Comparison of ENCODE assay signal across 9 cellular contexts in genomic region chr11:66745356-66746235, GRCh38. TPM values are rescaled to one million over a fixed set of nuclear protein-coding genes. Genes with fewer than 3 reads are reported as not detected.
DNase-seq lines count a peak whose midpoint lies in the region; ATAC-seq, FAIRE-seq and TF ChIP-seq lines count a peak whose summit lies in the region.
"Had no signal": no experiment of that assay in that cellular context is flagged by ENCODE, and none has a peak within 500 bp of the region (broad histone marks: within the 10 kb centered on the region; RNA-seq: fewer than 3 reads in every experiment).

No MANE protein-coding gene starts in this region.

- peak overlapping the region; percentile 97 for H2AFZ ChIP-seq in GM12878 (ENCODE audit: control insufficient read depth, low read depth, low read length)

- RAD21 ChIA-PET in GM12878 (lab: Charles Lee; ENCODE audit: unreplicated experiment): interaction anchor here (0.7 to 0.9 kb wide), 4 partner anchors 49 to 108 kb away, joined by 3 to 4 read pairs (median 3); no protein-coding TSS in a partner anchor

- in situ Hi-C loops in GM12878 (cut with MboI): no loop called here

- ATAC-seq in HG03175 (IDR thresholded peaks at IDR 0.05; ENCODE audit: unreplicated experiment) (peak; percentile 48), GM12878 (peak; percentile 81)

- no peaks in the 10 kb centered on the region; a peak in 1 of 4 replicates for H3K27me3 ChIP-seq in GM12878 (replicated peaks in 1 of 2; ENCODE audit: control insufficient read depth in 2 of 2, insufficient read depth in 2 of 2, low read length in 1 of 2)
- H3K27me3 ChIP-seq in kidney epithelial cell (ENCODE audit: control insufficient read depth, insufficient read depth, low read length): no peaks in the 10 kb centered on the region

- CTCF ChIA-PET in RWPE1 (lab: Yijun Ruan, JAX) (interaction anchor here (0.6 kb wide), 1 partner anchor 59 kb away, joined by 3 read pairs; no protein-coding TSS in a partner anchor), GM12878 (lab: Yijun Ruan, JAX) (interaction anchor here (1.1 kb wide), 1 partner anchor 67 kb away, joined by 3 read pairs; the partner anchor contains the start of gene RBM4B)

- H3K36me3 ChIP-seq in GM12878 (ENCODE audit: control insufficient read depth in 2 of 2, insufficient read depth in 2 of 2, low read length in 1 of 2) (no peaks in the 10 kb centered on the region), kidney epithelial cell (ENCODE audit: control insufficient read depth, insufficient read depth, low read length) (no peaks in the 10 kb centered on the region)

- 50% methylated on average over 45 of the region's 45 CpGs for WGBS in GM12878 (ENCODE audit: insufficient coverage, insufficient replicate concordance, low lambda C conversion rate, missing lambda C conversion rate)

- H3K27ac ChIP-seq in RWPE1 (peak overlapping the region; percentile 99), GM12878 (ENCODE audit: control insufficient read depth, insufficient read depth) (no peak overlapping the region)

- peaks cover 1% of the 10 kb centered on the region; the same call in 2 of the 3 replicates for H3K9me3 ChIP-seq in GM12878 (replicated peaks; ENCODE audit: control insufficient read depth, insufficient read depth, low read length)

- no peaks in the 10 kb centered on the region for H4K20me1 ChIP-seq in GM12878 (ENCODE audit: control insufficient read depth, insufficient read depth)

- TF ChIP-seq POLR2A in GM12878 (IDR thresholded peaks at IDR 0.05; ENCODE audit: low read depth, low read length): no peak

- SMC1A ChIA-PET in GM12878 (lab: Charles Lee; ENCODE audit: uncharacterized antibody, unreplicated experiment): interaction anchor here (0.5 kb wide), 1 partner anchor 65 kb away, joined by 5 read pairs; no protein-coding TSS in a partner anchor

- peak; percentile 36 for DNase-seq in NCI-H2196 (lab: John Stamatoyannopoulos, UW; ENCODE audit: unreplicated experiment)
- DNase-seq in NCI-H2196 treated with DMSO at 0.1 percent for 48 hours (lab: John Stamatoyannopoulos, UW; ENCODE audit: unreplicated experiment): no peak
- DNase-seq in RWPE1 (ENCODE audit: low spot score): peak; percentile 41
- DNase-seq in GM12878 (ENCODE audit: low read depth, low spot score): no peak
- no peak for DNase-seq in kidney epithelial cell (ENCODE audit: low read depth)
- peak; percentile 46 for DNase-seq in stimulated activated CD4-positive, alpha-beta T cell treated with anti-CD3 and anti-CD28 coated beads, Interleukin-4, amount 100 ng/mL, for 1 hour
- DNase-seq in EL: no peak

- TF ChIP-seq RAD21 in GM12878 (IDR thresholded peaks at IDR 0.05; ENCODE audit: insufficient read depth, low read depth, low read length): no peak

- peak; percentile 41 for FAIRE-seq in GM12878 (lab: Jason Lieb, UNC)
- FAIRE-seq: G401.6 had no signal

- intact Hi-C loops in GM12878 (cut with micrococcal nuclease; ENCODE audit: unreplicated experiment): no loop called here

- TF ChIP-seq CTCF in RWPE1 (conservative IDR thresholded peaks at IDR 0.05; ENCODE audit: low read depth) (no peak), GM12878 (IDR thresholded peaks at IDR 0.05 in 2 of 3, conservative IDR thresholded peaks at IDR 0.05 in 1 of 3; ENCODE audit: control insufficient read depth in 2 of 3, extremely low read depth in 1 of 3, insufficient read depth in 1 of 3, low read depth in 3 of 3, low read length in 3 of 3) (no peak), kidney epithelial cell (IDR thresholded peaks at IDR 0.05; ENCODE audit: insufficient read depth, low read length, poor library complexity, severe bottlenecking) (no peak)

- peak overlapping the region; percentile 88 for H3K4me2 ChIP-seq in GM12878 (ENCODE audit: control insufficient read depth, insufficient read depth)

- no peak for TF ChIP-seq EP300 in GM12878 (IDR thresholded peaks at IDR 0.05; ENCODE audit: borderline replicate concordance in 1 of 2, control insufficient read depth in 1 of 2, low read depth in 2 of 2, low read length in 2 of 2)

- POLR2A ChIA-PET in RWPE1 (lab: Yijun Ruan, JAX; ENCODE audit: low non-redundant PET): interaction anchor here (0.6 kb wide), 1 partner anchor 24 kb away, joined by 3 read pairs; no protein-coding TSS in a partner anchor
- POLR2A ChIA-PET in GM12878 (lab: Charles Lee): interaction anchor here (0.6 to 0.7 kb wide), 2 partner anchors 97 to 309 kb away, joined by 3 to 5 read pairs; no protein-coding TSS in a partner anchor

- BruUV-seq in GM12878 (replicated peaks; lab: Mats Ljungman, UMichigan): no TSS peak

- H3K4me3 ChIP-seq in GM12878 (peak overlapping the region; percentile 91), kidney epithelial cell (ENCODE audit: low read depth, low read length) (peak overlapping the region; percentile 91)

- peak overlapping the region; percentile 75 for H3K9ac ChIP-seq in GM12878 (ENCODE audit: control insufficient read depth, insufficient read depth, low read length)

- no peaks in the 10 kb centered on the region for H3K4me1 ChIP-seq in GM12878 (ENCODE audit: control insufficient read depth, insufficient read depth, low read length)

- no peaks in the 10 kb centered on the region for H3K79me2 ChIP-seq in GM12878 (ENCODE audit: control insufficient read depth, insufficient read depth, low read length)

TF ChIP-seq in GM12878, 131 proteins besides CTCF, POLR2A, EP300 and RAD21:
- TF ChIP-seq BHLHE40 (IDR thresholded peaks at IDR 0.05; ENCODE audit: borderline replicate concordance in 1 of 2, low read depth in 2 of 2, low read length in 1 of 2): peak in 1 of 2 experiments; percentile 37; a peak in 1 of 4 replicates
- TF ChIP-seq ATF7 (IDR thresholded peaks at IDR 0.05; ENCODE audit: low read depth): no peak

RNA-seq across cellular contexts. Expression of gene SPTBN2, which starts 16.6 kb away (rescaled TPM):
- 0.51 and 0.61 TPM in 2 replicates for total RNA-seq in GM12878 (2013; cell fraction: nucleolus; rRNA removed)
- 0.87 and 1.0 TPM in 2 replicates for total RNA-seq in GM12878 (2014; rRNA removed)
- 0.37 and 0.40 TPM in 2 replicates for total RNA-seq in GM12878 (2014; rRNA removed; fragmentation: Illumina TruSeq; extraction: Trizol)
- total RNA-seq in GM12878 (2021): 0.69 and 0.98 TPM in 2 replicates
- 1.1 TPM for polyA plus RNA-seq in GM12878 (2011; ENCODE audit: low read depth)
- polyA plus RNA-seq in GM12878 (2011; rRNA removed): not detected in 2 replicates
- polyA plus RNA-seq in GM12878 (2011; cell fraction: cytosol; rRNA removed): under 0.01 and 0.03 TPM in 2 replicates
- polyA plus RNA-seq in GM12878 (2011; cell fraction: nucleus; rRNA removed): 0.10 and 0.18 TPM in 2 replicates
- polyA plus RNA-seq in GM12878 (2012): 0.47 and 0.63 TPM in 2 replicates
- 0.10 and 0.38 TPM in 2 replicates for polyA plus RNA-seq in GM12878 (2014; fragmentation: Illumina TruSeq; extraction: Trizol)
- polyA plus RNA-seq in GM12878 (2014; fragmentation: Nextera tagmentation; extraction: Ambion mirVana): not detected
- polyA plus RNA-seq in GM12878 (2014; rRNA removed): 0.74 and 0.77 TPM in 2 replicates
- not detected for polyA plus RNA-seq in GM12878 (2016; fragmentation: Nextera tagmentation; extraction: Ambion mirVana)
- polyA minus RNA-seq in GM12878 (2011; rRNA and poly(A)+ RNA removed): 0.05 and 0.22 TPM in 2 replicates
- 1.3 and 1.5 TPM in 2 replicates for polyA minus RNA-seq in GM12878 (2011; cell fraction: cytosol; rRNA and poly(A)+ RNA removed)
- 0.12 and 0.67 TPM in 2 replicates for polyA minus RNA-seq in GM12878 (2011; cell fraction: nucleus; rRNA and poly(A)+ RNA removed)
- 79.4 and 99.9 TPM in 2 replicates for total RNA-seq in kidney epithelial cell

Comparison
In these comparisons a context has a peak if more than half of its experiments do, and no peak if none do; other contexts are left out.
1. DNase-seq: peak in NCI-H2196 (single experiment), RWPE1 (single experiment) and stimulated activated CD4-positive, alpha-beta T cell treated with anti-CD3 and anti-CD28 coated beads, Interleukin-4, amount 100 ng/mL, for 1 hour (single experiment); none in NCI-H2196 treated with DMSO at 0.1 percent for 48 hours (single experiment), GM12878 (single experiment), kidney epithelial cell (single experiment) and EL (single experiment).
2. RNA of gene SPTBN2, which starts 16.6 kb away (total RNA-seq): 79.4 to 99.9 TPM in kidney epithelial cell; 0.37 to 1.0 TPM in GM12878; every median in the first group is over 10 times any median in the second.